13 cellular contexts compared by ENCODE assay signal in the genomic region with DNA sequence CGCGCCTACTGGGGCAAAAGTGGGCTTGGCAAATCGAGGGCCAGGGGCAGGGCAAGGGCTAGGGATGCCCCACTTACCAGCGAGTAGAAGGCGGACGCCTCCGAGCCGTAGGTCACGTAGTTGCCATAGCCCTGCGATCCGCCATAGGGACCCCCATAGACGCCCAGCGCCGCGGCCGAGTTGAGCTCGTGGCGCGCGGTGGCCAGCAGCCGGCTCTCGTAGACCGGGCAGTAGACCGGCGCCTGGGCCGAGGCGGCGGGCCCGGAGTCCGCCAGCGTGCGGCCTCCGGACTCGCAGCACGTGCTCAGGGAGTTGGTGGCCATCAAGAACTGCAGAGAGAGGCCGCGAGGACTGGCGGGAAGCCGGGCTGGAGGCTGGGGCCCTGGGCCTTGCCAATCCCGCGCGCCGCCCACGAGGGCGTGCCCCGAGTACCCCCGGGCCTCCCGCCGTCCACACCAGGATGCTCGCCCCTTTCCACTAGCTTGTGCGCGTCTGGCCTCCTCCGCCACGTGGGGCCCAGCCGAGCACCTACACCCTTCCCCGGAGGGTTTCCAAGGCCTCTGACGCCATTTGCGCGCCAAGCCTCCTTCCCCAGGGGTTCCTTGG. TPM values are rescaled to one million over a fixed set of nuclear protein-coding genes. Genes with fewer than 3 reads are reported as not detected.
A peak's percentile ranks its signal among the peaks of the same experiment; 100 is the strongest.
DNase-seq lines count a peak whose midpoint lies in the region; ATAC-seq, FAIRE-seq and TF ChIP-seq lines count a peak whose summit lies in the region.
"Had no signal": no experiment of that assay in that cellular context is flagged by ENCODE, and none has a peak within 500 bp of the region (broad histone marks: within the 10 kb centered on the region; RNA-seq: fewer than 3 reads in every experiment).

No MANE protein-coding gene starts in this region.

- DNase-seq in cardiac muscle cell (ENCODE audit: low read depth in 1 of 2, low spot score in 1 of 2) (peak in 1 of 2 donors; percentile 40), right atrium auricular region (ENCODE audit: low spot score) (no peak), coronary artery (ENCODE audit: low spot score) (no peak), keratinocyte (ENCODE audit: low read depth, low spot score) (no peak), suprapubic skin (ENCODE audit: low spot score in 2 of 2) (no peak), AG08396 (ENCODE audit: low spot score) (no peak), NCI-H446 (lab: John Stamatoyannopoulos, UW) (no peak)
- DNase-seq: activated naive CD4-positive, alpha-beta T cell treated with anti-CD3 and anti-CD28 coated beads for 36 hours; GOT3; small intestine had no signal

- H3K4me1 ChIP-seq in cardiac muscle cell (ENCODE audit: low read depth) (peaks cover 22% of the 10 kb centered on the region), right atrium auricular region (peaks cover 0 to 33% of the 10 kb centered on the region in 2 donors), keratinocyte (ENCODE audit: control insufficient read depth, extremely low read depth, insufficient read depth, low read length) (peaks cover 8% of the 10 kb centered on the region), suprapubic skin (peaks cover 41% of the 10 kb centered on the region)

- H3K36me3 ChIP-seq in cardiac muscle cell (peaks cover 12% of the 10 kb centered on the region), right atrium auricular region (no peaks in the 10 kb centered on the region), keratinocyte (ENCODE audit: control insufficient read depth in 2 of 2, extremely low read depth in 1 of 2, insufficient read depth in 2 of 2, low read length in 2 of 2) (peaks cover 15 to 23% of the 10 kb centered on the region in 2 experiments), suprapubic skin (peaks cover 29% of the 10 kb centered on the region)

- no peak overlapping the region for H2AFZ ChIP-seq in keratinocyte (ENCODE audit: control insufficient read depth, low read length)

- H3K4me2 ChIP-seq in keratinocyte (ENCODE audit: control insufficient read depth, extremely low read depth, insufficient read depth, low read depth, low read length) = peak overlapping the region; percentile 78

- H3K4me3 ChIP-seq in cardiac muscle cell = peak overlapping the region; percentile 92
- H3K4me3 ChIP-seq in right atrium auricular region = no peak overlapping the region
- H3K4me3 ChIP-seq in coronary artery = peak overlapping the region; percentile 51
- H3K4me3 ChIP-seq in keratinocyte (ENCODE audit: control insufficient read depth in 2 of 3, extremely low read depth in 1 of 3, insufficient read depth in 2 of 3, low read depth in 1 of 3, low read length in 3 of 3) = peak overlapping the region; percentile 37 to 89 (median 88)
- H3K4me3 ChIP-seq in suprapubic skin = peak overlapping the region; percentile 60
- H3K4me3 ChIP-seq: K562 had no signal

- H3K9me1 ChIP-seq in keratinocyte (ENCODE audit: control insufficient read depth, extremely low read depth, insufficient read depth, low read length) = no peaks in the 10 kb centered on the region

- peak overlapping the region; percentile 98 for H3K9ac ChIP-seq in keratinocyte (ENCODE audit: control insufficient read depth, extremely low read depth, insufficient read depth, low read length)

- no peak for FAIRE-seq in keratinocyte (lab: Jason Lieb, UNC)
- FAIRE-seq: bronchial epithelial cell, K562, small intestine had no signal

- TF ChIP-seq EP300 in suprapubic skin (IDR thresholded peaks at IDR 0.05) = no peak

- WGBS in suprapubic skin = 50% methylated on average over 4 of the region's 59 CpGs

- H3K27me3 ChIP-seq in cardiac muscle cell = peaks cover 100% of the 10 kb centered on the region
- peaks cover 40 to 81% of the 10 kb centered on the region in 2 donors for H3K27me3 ChIP-seq in right atrium auricular region
- H3K27me3 ChIP-seq in keratinocyte (ENCODE audit: control insufficient read depth, extremely low read depth, insufficient read depth, low read length) = no peaks in the 10 kb centered on the region
- peaks cover 100% of the 10 kb centered on the region for H3K27me3 ChIP-seq in suprapubic skin

- no peak for TF ChIP-seq POLR2A in suprapubic skin (IDR thresholded peaks at IDR 0.05)

- no peak for ATAC-seq in HG03521 (IDR thresholded peaks at IDR 0.05; ENCODE audit: unreplicated experiment)
- ATAC-seq: K562 had no signal

- TF ChIP-seq CTCF in cardiac muscle cell (IDR thresholded peaks at IDR 0.05; ENCODE audit: low read depth, low read length) (no peak), right atrium auricular region (IDR thresholded peaks at IDR 0.05) (no peak), coronary artery (IDR thresholded peaks at IDR 0.05) (no peak), keratinocyte (optimal IDR thresholded peaks at IDR 0.05 in 1 of 3, IDR thresholded peaks at IDR 0.05 in 1 of 3, conservative IDR thresholded peaks at IDR 0.05 in 1 of 3; ENCODE audit: extremely low read depth in 1 of 3, insufficient read depth in 2 of 3, low read length in 3 of 3) (no peak), suprapubic skin (IDR thresholded peaks at IDR 0.05) (no peak)

- H3K9me3 ChIP-seq in cardiac muscle cell (ENCODE audit: low read depth) (no peaks in the 10 kb centered on the region), right atrium auricular region (no peaks in the 10 kb centered on the region), keratinocyte (ENCODE audit: control insufficient read depth, low read depth, low read length) (no peaks in the 10 kb centered on the region), suprapubic skin (no peaks in the 10 kb centered on the region)

- H4K20me1 ChIP-seq in keratinocyte (ENCODE audit: control insufficient read depth, extremely low read depth, insufficient read depth, low read length) = no peaks in the 10 kb centered on the region

- peaks cover 46% of the 10 kb centered on the region for H3K79me2 ChIP-seq in keratinocyte (ENCODE audit: control insufficient read depth, insufficient read depth, low read length)

- peak overlapping the region; percentile 94 for H3K27ac ChIP-seq in cardiac muscle cell
- H3K27ac ChIP-seq in right atrium auricular region = no peak overlapping the region
- no peak overlapping the region for H3K27ac ChIP-seq in coronary artery
- peak overlapping the region; percentile 63 for H3K27ac ChIP-seq in keratinocyte (ENCODE audit: control insufficient read depth, insufficient read depth, low read length)
- peak overlapping the region; percentile 66 for H3K27ac ChIP-seq in suprapubic skin

- dilution Hi-C loops in keratinocyte (cut with MboI; ENCODE audit: extremely low pct_ligation_motif_present, low sequenced_read_pairs) = no loop called here

RNA-seq across cellular contexts. Expression of gene IRX4, which starts 0.9 kb away (rescaled TPM):
- total RNA-seq in cardiac muscle cell = 284 and 308 TPM in 2 replicates
- 208 and 257 TPM in 2 replicates for polyA plus RNA-seq in cardiac muscle cell
- total RNA-seq in right atrium auricular region = not detected
- polyA plus RNA-seq in keratinocyte = 14.6 to 34.2 TPM (median 18.2 TPM) in 3 replicates
- polyA plus RNA-seq in keratinocyte (2011; ENCODE audit: low read depth) = 13.6 TPM
- polyA plus RNA-seq in keratinocyte (2011; cell fraction: cytosol; rRNA removed) = 6.5 and 16.3 TPM in 2 replicates
- 34.8 and 47.6 TPM in 2 replicates for polyA plus RNA-seq in keratinocyte (2011; cell fraction: nucleus; rRNA removed)
- 15.4 and 29.7 TPM in 2 replicates for polyA plus RNA-seq in keratinocyte (2012; ENCODE audit: low replicate concordance)
- 5.0 to 16.1 TPM (median 7.4 TPM) in 3 replicates for polyA minus RNA-seq in keratinocyte
- polyA minus RNA-seq in keratinocyte (2011; cell fraction: cytosol; rRNA and poly(A)+ RNA removed) = 43.7 TPM
- polyA minus RNA-seq in keratinocyte (2011; cell fraction: nucleus; rRNA and poly(A)+ RNA removed) = 22.8 and 27.1 TPM in 2 replicates
- 10 to 100 TPM; 20.3 to 45.9 (median 33.5) TPM for total RNA-seq in suprapubic skin
- total RNA-seq: activated naive CD4-positive, alpha-beta T cell treated with anti-CD3 and anti-CD28 coated beads for 36 hours; K562 had no signal
- polyA plus RNA-seq: K562 had no signal

Comparison
In these comparisons a context has a peak if more than half of its experiments do, and no peak if none do; other contexts are left out.
1. H3K27ac ChIP-seq: peak in cardiac muscle cell (single experiment), keratinocyte (single experiment) and suprapubic skin (single experiment); none in right atrium auricular region (0 of 2) and coronary artery (0 of 2).
2. H3K4me3 ChIP-seq: peak in cardiac muscle cell (single experiment), coronary artery (single experiment), keratinocyte (3 of 3) and suprapubic skin (single experiment); none in right atrium auricular region (0 of 2).
3. RNA of gene IRX4, which starts 0.9 kb away (total RNA-seq): 284 to 308 TPM in cardiac muscle cell and 20.3 to 45.9 TPM in suprapubic skin; not detected in right atrium auricular region; every median in the first group is over 10 times any median in the second.